ENCODE assay signal across 8 cellular contexts in genomic region chr12:92140919-92141536, GRCh38. TPM values are rescaled to one million over a fixed set of nuclear protein-coding genes. Genes with fewer than 3 reads are reported as not detected.
A peak's percentile ranks its signal among the peaks of the same experiment; 100 is the strongest.
DNase-seq lines count a peak whose midpoint lies in the region; ATAC-seq and TF ChIP-seq lines count a peak whose summit lies in the region.

No MANE protein-coding gene starts in this region.

- no peak for DNase-seq in activated naive CD4-positive, alpha-beta T cell treated with anti-CD3 and anti-CD28 coated beads, Interleukin-2, amount 50 U/mL, for 16 hours
- DNase-seq in ascending aorta (ENCODE audit: low spot score in 2 of 2) (no peak), lower lobe of right lung (no peak), upper lobe of right lung (no peak), 8988T (no peak), HPDE6-E6E7 (ENCODE audit: extremely low spot score) (no peak)

- ATAC-seq in lower lobe of right lung = no peak
- ATAC-seq in upper lobe of right lung = no peak
- ATAC-seq in HG03520 (IDR thresholded peaks at IDR 0.05; ENCODE audit: unreplicated experiment) = no peak

- H3K27me3 ChIP-seq in ascending aorta = no peaks in the 10 kb centered on the region
- H3K27me3 ChIP-seq in lower lobe of right lung (ENCODE audit: low read depth) = no peaks in the 10 kb centered on the region
- H3K27me3 ChIP-seq in upper lobe of right lung = no peaks in the 10 kb centered on the region

- peak overlapping the region; percentile 98 for H3K27ac Mint-ChIP-seq in activated naive CD4-positive, alpha-beta T cell treated with anti-CD3 and anti-CD28 coated beads, Interleukin-2, amount 50 U/mL, for 24 hours

- H3K9me3 Mint-ChIP-seq in activated naive CD4-positive, alpha-beta T cell treated with anti-CD3 and anti-CD28 coated beads, Interleukin-2, amount 50 U/mL, for 24 hours = no peaks in the 10 kb centered on the region

- TF ChIP-seq CTCF in ascending aorta (IDR thresholded peaks at IDR 0.05) = no peak
- no peak for TF ChIP-seq CTCF in lower lobe of right lung (IDR thresholded peaks at IDR 0.05)
- TF ChIP-seq CTCF in upper lobe of right lung (IDR thresholded peaks at IDR 0.05) = no peak

- peak overlapping the region; percentile 8 to 51 for H3K27ac ChIP-seq in ascending aorta
- H3K27ac ChIP-seq in lower lobe of right lung = peak overlapping the region; percentile 99
- H3K27ac ChIP-seq in upper lobe of right lung = peak overlapping the region; percentile 99

- H3K27me3 Mint-ChIP-seq in activated naive CD4-positive, alpha-beta T cell treated with anti-CD3 and anti-CD28 coated beads, Interleukin-2, amount 50 U/mL, for 24 hours = no peaks in the 10 kb centered on the region

- H3K4me3 ChIP-seq in ascending aorta (peak overlapping the region; percentile 94 to 95), lower lobe of right lung (peak overlapping the region; percentile 87), upper lobe of right lung (peak overlapping the region; percentile 73)

- H3K4me1 Mint-ChIP-seq in activated naive CD4-positive, alpha-beta T cell treated with anti-CD3 and anti-CD28 coated beads, Interleukin-2, amount 50 U/mL, for 24 hours = peaks cover 14% of the 10 kb centered on the region

- intact Hi-C loops in ascending aorta (cut with DNase I) (loop anchor here (5.0 kb wide), 1 partner anchor 329 kb away; no protein-coding TSS in a partner anchor), lower lobe of right lung (cut with DNase I) (no loop called here), upper lobe of right lung (cut with DNase I) (no loop called here)

- H3K9me3 ChIP-seq in ascending aorta (no peaks in the 10 kb centered on the region), lower lobe of right lung (no peaks in the 10 kb centered on the region), upper lobe of right lung (no peaks in the 10 kb centered on the region)

- H3K36me3 ChIP-seq in ascending aorta (peaks cover 0 to 28% of the 10 kb centered on the region in 2 donors), lower lobe of right lung (peaks cover 22% of the 10 kb centered on the region), upper lobe of right lung (peaks cover 35% of the 10 kb centered on the region)

- peak overlapping the region; percentile 97 for H3K4me3 Mint-ChIP-seq in activated naive CD4-positive, alpha-beta T cell treated with anti-CD3 and anti-CD28 coated beads, Interleukin-2, amount 50 U/mL, for 24 hours

- H3K4me1 ChIP-seq in ascending aorta (peaks cover 0 to 24% of the 10 kb centered on the region in 2 donors), lower lobe of right lung (peaks cover 34% of the 10 kb centered on the region), upper lobe of right lung (peaks cover 21% of the 10 kb centered on the region)

- H3K36me3 Mint-ChIP-seq in activated naive CD4-positive, alpha-beta T cell treated with anti-CD3 and anti-CD28 coated beads, Interleukin-2, amount 50 U/mL, for 24 hours = peaks cover 72% of the 10 kb centered on the region

RNA-seq across cellular contexts. Expression of gene BTG1, which starts 4.6 kb away (rescaled TPM):
- total RNA-seq in ascending aorta (17.3 TPM), lower lobe of right lung (159 TPM), upper lobe of right lung (163 TPM)

Comparison
In these comparisons a context has a peak if more than half of its experiments do, and no peak if none do; other contexts are left out.
1. H3K27ac ChIP-seq: peak in every context shown above with its lines; median percentile 99 in lower lobe of right lung; 99 in upper lobe of right lung; 30 in ascending aorta.